Comparison of ENCODE assay signal across 1 cellular context in the genomic region with DNA sequence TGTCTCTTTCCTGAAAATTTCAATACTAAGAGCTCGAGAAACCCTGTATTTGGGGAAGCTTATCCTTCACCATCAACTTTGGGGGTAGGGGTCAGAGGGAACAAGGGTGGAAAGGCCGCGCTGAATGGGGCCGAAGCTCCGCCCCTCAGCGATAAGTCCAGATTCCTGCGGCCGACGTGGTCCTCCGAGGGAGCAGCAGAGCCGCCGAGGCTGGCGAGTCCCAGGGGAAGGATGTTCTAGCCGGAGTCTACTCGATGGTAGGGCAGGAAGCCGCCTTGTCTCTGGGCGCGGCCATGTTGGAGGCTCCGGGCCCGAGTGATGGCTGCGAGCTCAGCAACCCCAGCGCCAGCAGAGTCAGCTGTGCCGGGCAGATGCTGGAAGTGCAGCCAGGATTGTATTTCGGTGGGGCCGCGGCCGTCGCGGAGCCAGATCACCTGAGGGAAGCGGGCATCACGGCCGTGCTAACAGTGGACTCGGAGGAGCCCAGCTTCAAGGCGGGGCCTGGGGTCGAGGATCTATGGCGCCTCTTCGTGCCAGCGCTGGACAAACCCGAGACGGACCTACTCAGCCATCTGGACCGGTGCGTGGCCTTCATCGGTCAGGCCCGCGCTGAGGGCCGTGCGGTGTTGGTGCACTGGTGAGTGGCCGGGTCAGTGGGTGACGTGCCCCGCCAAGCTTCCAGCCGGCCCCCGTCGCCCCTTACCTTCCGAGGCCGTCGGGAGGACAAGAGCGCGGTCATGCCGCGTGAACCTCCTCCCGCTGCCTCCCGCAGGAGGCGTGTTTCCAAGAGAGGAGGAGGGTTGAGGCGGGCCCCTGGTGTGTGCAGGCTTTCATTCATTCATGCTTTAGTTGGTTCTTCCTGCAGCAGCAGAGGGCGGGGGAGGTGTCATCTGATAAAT.
TF ChIP-seq lines count a peak whose summit lies in the region.

A gene with protein sequence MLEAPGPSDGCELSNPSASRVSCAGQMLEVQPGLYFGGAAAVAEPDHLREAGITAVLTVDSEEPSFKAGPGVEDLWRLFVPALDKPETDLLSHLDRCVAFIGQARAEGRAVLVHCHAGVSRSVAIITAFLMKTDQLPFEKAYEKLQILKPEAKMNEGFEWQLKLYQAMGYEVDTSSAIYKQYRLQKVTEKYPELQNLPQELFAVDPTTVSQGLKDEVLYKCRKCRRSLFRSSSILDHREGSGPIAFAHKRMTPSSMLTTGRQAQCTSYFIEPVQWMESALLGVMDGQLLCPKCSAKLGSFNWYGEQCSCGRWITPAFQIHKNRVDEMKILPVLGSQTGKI (plus strand): TSS at position 278 of the 899 bp plus-strand sequence. CDS start 16 bp downstream, at position 294.

TF ChIP-seq in HepG2, 621 proteins besides CTCF, POLR2A, EP300 and RAD21 (continued from another document and continues in another):
- TF ChIP-seq, protein P1, sequence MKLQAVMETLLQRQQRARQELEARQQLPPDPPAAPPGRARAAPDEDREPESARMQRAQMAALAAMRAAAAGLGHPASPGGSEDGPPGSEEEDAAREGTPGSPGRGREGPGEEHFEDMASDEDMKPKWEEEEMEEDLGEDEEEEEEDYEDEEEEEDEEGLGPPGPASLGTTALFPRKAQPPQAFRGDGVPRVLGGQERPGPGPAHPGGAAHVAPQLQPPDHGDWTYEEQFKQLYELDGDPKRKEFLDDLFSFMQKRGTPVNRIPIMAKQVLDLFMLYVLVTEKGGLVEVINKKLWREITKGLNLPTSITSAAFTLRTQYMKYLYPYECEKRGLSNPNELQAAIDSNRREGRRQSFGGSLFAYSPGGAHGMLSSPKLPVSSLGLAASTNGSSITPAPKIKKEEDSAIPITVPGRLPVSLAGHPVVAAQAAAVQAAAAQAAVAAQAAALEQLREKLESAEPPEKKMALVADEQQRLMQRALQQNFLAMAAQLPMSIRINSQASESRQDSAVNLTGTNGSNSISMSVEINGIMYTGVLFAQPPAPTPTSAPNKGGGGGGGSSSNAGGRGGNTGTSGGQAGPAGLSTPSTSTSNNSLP (IDR thresholded peaks at IDR 0.05; ENCODE audit: low read depth, low read length), result no peak
- TF ChIP-seq SP1 (IDR thresholded peaks at IDR 0.05) (no peak), SP1 (CRISPR knock-in tag; IDR thresholded peaks at IDR 0.05) (peak; percentile 59; the same call in 1 of the 2 replicates), ZNF839 (CRISPR knock-in tag; IDR thresholded peaks at IDR 0.05; ENCODE audit: borderline replicate concordance) (no peak), GZF1 (CRISPR knock-in tag; IDR thresholded peaks at IDR 0.05) (peak; percentile 83; the same call in 1 of the 2 replicates), ZNF205 (CRISPR knock-in tag; IDR thresholded peaks at IDR 0.05) (peak; percentile 20; the same call in 1 of the 2 replicates), ZNF263 (CRISPR knock-in tag; IDR thresholded peaks at IDR 0.05) (peak; percentile 88), ZBTB7A (CRISPR knock-in tag; IDR thresholded peaks at IDR 0.05) (0 out of 2 replicates have a peak, but pooled peaks have one; percentile 9), DR1 (CRISPR knock-in tag; IDR thresholded peaks at IDR 0.05) (0 out of 2 replicates have a peak, but pooled peaks have one; percentile 49), ZNF761 (CRISPR knock-in tag; conservative IDR thresholded peaks at IDR 0.05) (0 out of 2 replicates have a peak, but pooled peaks have one; percentile 30), SIX1 (CRISPR knock-in tag; IDR thresholded peaks at IDR 0.05; ENCODE audit: borderline replicate concordance) (0 out of 2 replicates have a peak, but pooled peaks have one; percentile 26), ESRRA (CRISPR knock-in tag; IDR thresholded peaks at IDR 0.05; ENCODE audit: low read depth) (peak; percentile 67), SCMH1 (CRISPR knock-in tag; IDR thresholded peaks at IDR 0.05; ENCODE audit: borderline replicate concordance) (no peak), ZNF235 (CRISPR knock-in tag; IDR thresholded peaks at IDR 0.05; ENCODE audit: borderline replicate concordance) (peak; percentile 83; the same call in 1 of the 2 replicates), ZNF558 (CRISPR knock-in tag; IDR thresholded peaks at IDR 0.05; ENCODE audit: borderline replicate concordance) (peak; percentile 91; the same call in 1 of the 2 replicates), FLYWCH1 (CRISPR knock-in tag; IDR thresholded peaks at IDR 0.05) (no peak), CBX2 (IDR thresholded peaks at IDR 0.05; ENCODE audit: low read depth, low read length) (no peak), CBX2 (CRISPR knock-in tag; IDR thresholded peaks at IDR 0.05; ENCODE audit: low read depth) (no peak), SALL1 (CRISPR knock-in tag; IDR thresholded peaks at IDR 0.05) (peak; percentile 77), SETDB1 (CRISPR knock-in tag; IDR thresholded peaks at IDR 0.05; ENCODE audit: borderline replicate concordance) (no peak), TP53 (CRISPR knock-in tag; conservative IDR thresholded peaks at IDR 0.05) (0 out of 2 replicates have a peak, but pooled peaks have one; percentile 45), ZNF605 (CRISPR knock-in tag; IDR thresholded peaks at IDR 0.05) (peak; percentile 62), SIN3B (IDR thresholded peaks at IDR 0.05; ENCODE audit: low read length) (no peak), SOX6 (IDR thresholded peaks at IDR 0.05) (no peak), SOX6 (CRISPR knock-in tag; IDR thresholded peaks at IDR 0.05) (peak; percentile 71), ZSCAN31 (CRISPR knock-in tag; IDR thresholded peaks at IDR 0.05; ENCODE audit: low read depth) (peak; percentile 91; the same call in 1 of the 2 replicates), IRF2 (CRISPR knock-in tag; IDR thresholded peaks at IDR 0.05) (no peak), BRD4 (CRISPR knock-in tag; IDR thresholded peaks at IDR 0.05) (peak; percentile 69; the same call in 1 of the 2 replicates), MAF1 (CRISPR knock-in tag; IDR thresholded peaks at IDR 0.05; ENCODE audit: borderline replicate concordance) (no peak)
- TF ChIP-seq, protein P2, sequence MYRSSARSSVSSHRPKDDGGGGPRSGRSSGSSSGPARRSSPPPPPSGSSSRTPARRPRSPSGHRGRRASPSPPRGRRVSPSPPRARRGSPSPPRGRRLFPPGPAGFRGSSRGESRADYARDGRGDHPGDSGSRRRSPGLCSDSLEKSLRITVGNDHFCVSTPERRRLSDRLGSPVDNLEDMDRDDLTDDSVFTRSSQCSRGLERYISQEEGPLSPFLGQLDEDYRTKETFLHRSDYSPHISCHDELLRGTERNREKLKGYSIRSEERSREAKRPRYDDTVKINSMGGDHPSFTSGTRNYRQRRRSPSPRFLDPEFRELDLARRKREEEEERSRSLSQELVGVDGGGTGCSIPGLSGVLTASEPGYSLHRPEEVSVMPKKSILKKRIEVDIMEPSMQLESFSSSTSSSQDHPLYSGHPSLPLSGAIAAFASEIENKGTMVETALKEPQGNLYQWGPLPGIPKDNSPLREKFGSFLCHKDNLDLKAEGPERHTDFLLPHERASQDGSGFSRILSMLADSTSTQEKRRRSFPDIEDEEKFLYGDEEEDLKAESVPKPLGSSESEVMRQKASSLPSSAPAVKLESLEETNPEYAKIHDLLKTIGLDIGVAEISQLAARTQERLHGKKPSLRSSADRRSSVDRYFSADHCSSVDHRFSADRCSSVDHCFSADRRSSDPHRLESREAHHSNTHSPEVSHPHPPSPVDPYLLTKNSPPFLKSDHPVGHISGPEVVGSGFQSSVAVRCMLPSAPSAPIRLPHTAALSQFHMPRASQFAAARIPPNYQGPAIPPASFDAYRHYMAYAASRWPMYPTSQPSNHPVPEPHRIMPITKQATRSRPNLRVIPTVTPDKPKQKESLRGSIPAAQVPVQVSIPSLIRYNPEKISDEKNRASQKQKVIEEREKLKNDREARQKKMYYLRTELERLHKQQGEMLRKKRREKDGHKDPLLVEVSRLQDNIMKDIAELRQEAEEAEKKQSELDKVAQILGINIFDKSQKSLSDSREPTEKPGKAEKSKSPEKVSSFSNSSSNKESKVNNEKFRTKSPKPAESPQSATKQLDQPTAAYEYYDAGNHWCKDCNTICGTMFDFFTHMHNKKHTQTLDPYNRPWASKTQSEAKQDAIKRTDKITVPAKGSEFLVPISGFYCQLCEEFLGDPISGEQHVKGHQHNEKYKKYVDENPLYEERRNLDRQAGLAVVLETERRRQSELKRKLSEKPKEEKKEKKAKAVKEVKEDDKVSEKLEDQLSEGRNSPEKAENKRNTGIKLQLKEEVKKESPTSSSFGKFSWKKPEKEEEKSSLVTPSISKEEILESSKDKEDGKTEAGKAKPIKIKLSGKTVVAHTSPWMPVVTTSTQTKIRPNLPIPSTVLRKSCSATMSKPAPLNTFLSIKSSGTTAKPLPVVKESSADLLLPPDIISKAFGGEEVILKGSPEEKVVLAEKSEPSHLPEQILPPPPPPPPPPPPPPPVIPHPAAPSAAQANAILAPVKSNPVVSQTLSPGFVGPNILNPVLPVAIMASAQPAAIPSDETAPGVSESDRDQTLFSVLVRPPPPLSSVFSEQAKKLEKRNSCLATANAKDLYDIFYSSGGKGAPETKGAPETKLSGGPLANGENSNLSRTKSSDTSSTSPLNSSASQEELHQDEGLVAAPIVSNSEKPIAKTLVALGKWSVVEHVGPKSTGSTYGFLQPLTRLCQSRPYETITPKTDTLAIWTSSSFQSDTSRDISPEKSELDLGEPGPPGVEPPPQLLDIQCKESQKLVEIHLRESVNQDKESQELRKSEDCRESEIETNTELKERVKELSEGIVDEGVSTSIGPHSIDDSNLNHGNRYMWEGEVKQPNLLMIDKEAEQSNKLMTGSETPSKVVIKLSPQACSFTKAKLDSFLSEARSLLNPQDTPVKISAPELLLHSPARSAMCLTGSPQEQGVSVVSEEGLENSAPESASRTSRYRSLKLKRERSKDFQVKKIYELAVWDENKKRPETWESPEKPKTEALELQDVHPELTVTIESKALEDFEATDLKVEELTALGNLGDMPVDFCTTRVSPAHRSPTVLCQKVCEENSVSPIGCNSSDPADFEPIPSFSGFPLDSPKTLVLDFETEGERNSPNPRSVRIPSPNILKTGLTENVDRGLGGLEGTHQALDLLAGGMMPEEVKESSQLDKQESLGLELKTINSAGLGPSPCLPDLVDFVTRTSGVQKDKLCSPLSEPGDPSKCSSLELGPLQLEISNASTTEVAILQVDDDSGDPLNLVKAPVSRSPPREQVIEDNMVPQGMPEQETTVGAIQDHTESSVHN (CRISPR knock-in tag; IDR thresholded peaks at IDR 0.05), result no peak
- TF ChIP-seq, protein P3, sequence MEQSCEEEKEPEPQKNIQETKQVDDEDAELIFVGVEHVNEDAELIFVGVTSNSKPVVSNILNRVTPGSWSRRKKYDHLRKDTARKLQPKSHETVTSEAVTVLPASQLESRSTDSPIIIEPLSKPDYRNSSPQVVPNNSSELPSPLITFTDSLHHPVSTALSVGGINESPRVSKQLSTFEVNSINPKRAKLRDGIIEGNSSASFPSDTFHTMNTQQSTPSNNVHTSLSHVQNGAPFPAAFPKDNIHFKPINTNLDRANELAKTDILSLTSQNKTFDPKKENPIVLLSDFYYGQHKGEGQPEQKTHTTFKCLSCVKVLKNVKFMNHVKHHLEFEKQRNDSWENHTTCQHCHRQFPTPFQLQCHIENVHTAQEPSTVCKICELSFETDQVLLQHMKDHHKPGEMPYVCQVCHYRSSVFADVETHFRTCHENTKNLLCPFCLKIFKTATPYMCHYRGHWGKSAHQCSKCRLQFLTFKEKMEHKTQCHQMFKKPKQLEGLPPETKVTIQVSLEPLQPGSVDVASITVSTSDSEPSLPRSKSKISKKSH (CRISPR knock-in tag; IDR thresholded peaks at IDR 0.05; ENCODE audit: borderline replicate concordance), result peak; percentile 87
- TF ChIP-seq, protein P4, sequence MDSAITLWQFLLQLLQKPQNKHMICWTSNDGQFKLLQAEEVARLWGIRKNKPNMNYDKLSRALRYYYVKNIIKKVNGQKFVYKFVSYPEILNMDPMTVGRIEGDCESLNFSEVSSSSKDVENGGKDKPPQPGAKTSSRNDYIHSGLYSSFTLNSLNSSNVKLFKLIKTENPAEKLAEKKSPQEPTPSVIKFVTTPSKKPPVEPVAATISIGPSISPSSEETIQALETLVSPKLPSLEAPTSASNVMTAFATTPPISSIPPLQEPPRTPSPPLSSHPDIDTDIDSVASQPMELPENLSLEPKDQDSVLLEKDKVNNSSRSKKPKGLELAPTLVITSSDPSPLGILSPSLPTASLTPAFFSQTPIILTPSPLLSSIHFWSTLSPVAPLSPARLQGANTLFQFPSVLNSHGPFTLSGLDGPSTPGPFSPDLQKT (CRISPR knock-in tag; IDR thresholded peaks at IDR 0.05; ENCODE audit: borderline replicate concordance), result no peak
- TF ChIP-seq, protein P5, sequence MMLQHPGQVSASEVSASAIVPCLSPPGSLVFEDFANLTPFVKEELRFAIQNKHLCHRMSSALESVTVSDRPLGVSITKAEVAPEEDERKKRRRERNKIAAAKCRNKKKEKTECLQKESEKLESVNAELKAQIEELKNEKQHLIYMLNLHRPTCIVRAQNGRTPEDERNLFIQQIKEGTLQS (CRISPR knock-in tag; IDR thresholded peaks at IDR 0.05), result peak; percentile 12; the same call in 1 of the 2 replicates
- TF ChIP-seq, protein P6, sequence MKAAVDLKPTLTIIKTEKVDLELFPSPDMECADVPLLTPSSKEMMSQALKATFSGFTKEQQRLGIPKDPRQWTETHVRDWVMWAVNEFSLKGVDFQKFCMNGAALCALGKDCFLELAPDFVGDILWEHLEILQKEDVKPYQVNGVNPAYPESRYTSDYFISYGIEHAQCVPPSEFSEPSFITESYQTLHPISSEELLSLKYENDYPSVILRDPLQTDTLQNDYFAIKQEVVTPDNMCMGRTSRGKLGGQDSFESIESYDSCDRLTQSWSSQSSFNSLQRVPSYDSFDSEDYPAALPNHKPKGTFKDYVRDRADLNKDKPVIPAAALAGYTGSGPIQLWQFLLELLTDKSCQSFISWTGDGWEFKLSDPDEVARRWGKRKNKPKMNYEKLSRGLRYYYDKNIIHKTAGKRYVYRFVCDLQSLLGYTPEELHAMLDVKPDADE (CRISPR knock-in tag; IDR thresholded peaks at IDR 0.05), result no peak
- TF ChIP-seq, protein P7, sequence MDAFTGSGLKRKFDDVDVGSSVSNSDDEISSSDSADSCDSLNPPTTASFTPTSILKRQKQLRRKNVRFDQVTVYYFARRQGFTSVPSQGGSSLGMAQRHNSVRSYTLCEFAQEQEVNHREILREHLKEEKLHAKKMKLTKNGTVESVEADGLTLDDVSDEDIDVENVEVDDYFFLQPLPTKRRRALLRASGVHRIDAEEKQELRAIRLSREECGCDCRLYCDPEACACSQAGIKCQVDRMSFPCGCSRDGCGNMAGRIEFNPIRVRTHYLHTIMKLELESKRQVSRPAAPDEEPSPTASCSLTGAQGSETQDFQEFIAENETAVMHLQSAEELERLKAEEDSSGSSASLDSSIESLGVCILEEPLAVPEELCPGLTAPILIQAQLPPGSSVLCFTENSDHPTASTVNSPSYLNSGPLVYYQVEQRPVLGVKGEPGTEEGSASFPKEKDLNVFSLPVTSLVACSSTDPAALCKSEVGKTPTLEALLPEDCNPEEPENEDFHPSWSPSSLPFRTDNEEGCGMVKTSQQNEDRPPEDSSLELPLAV (CRISPR knock-in tag; conservative IDR thresholded peaks at IDR 0.05; ENCODE audit: low read depth), result no peak; the same call in 1 of the 2 replicates
- TF ChIP-seq, protein P8, sequence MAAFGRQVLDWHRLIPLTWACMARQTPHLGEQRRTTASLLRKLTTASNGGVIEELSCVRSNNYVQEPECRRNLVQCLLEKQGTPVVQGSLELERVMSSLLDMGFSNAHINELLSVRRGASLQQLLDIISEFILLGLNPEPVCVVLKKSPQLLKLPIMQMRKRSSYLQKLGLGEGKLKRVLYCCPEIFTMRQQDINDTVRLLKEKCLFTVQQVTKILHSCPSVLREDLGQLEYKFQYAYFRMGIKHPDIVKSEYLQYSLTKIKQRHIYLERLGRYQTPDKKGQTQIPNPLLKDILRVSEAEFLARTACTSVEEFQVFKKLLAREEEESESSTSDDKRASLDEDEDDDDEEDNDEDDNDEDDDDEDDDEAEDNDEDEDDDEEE (CRISPR knock-in tag; IDR thresholded peaks at IDR 0.05), result 0 out of 2 replicates have a peak, but pooled peaks have one; percentile 87
